In the genomic region with DNA sequence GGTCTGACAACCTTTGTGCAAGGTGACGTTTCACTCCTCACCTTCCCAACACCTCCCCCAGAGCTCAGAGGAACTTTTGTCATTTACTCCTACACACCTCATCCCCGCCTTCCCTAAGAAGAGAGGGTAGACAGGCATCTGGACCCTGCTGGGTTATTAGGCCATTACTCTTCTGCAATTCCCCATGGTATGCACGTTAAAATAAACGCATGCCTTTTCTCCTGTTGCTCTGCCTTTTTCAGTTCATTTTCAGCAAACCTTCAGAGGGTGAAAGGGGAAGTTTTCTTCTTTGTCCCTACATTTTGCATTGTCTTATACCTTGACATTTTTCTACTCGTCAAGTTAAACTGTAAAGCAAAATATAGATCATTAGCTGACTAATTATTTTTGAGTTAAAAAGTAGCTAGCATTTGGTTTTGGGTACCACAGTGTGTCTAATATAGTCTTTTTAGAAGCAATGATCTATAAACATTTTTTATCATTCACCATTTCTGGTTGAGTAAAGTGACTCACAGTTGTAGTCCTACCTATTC, we compare ENCODE assay signal across 1 cellular context.
TF ChIP-seq lines count a peak whose summit lies in the region.

No MANE protein-coding gene starts in this region.

TF ChIP-seq in HepG2, 621 proteins besides CTCF, POLR2A, EP300 and RAD21:
- TF ChIP-seq DNMT1 (CRISPR knock-in tag; IDR thresholded peaks at IDR 0.05): no peak
TF ChIP-seq in HepG2: peak in this region for 0.
